ENCODE assay signal across 9 cellular contexts in genomic region chr12:89162704-89163261, GRCh38.
DNase-seq lines count a peak whose midpoint lies in the region; ATAC-seq lines count a peak whose summit lies in the region.
"Had no signal": no experiment of that assay in that cellular context is flagged by ENCODE, and none has a peak within 500 bp of the region (broad histone marks: within the 10 kb centered on the region; RNA-seq: fewer than 3 reads in every experiment).

No MANE protein-coding gene starts in this region.

- intact Hi-C loops in Right ventricle myocardium inferior (cut with DNase I): no loop called here

- H3K9me3 Mint-ChIP-seq in activated T-cell treated with anti-CD3 and anti-CD28 coated beads, Interleukin-2, amount 50 U/mL, for 4 hours: no peaks in the 10 kb centered on the region
- H3K9me3 Mint-ChIP-seq: nephron had no signal

- peak; percentile 100 for DNase-seq in GM04503 (ENCODE audit: low read depth)
- DNase-seq in MV-4-11 (lab: John Stamatoyannopoulos, UW): peak; percentile 100
- DNase-seq in activated T-cell treated with anti-CD3 and anti-CD28 coated beads, Interleukin-2, amount 50 U/mL, for 4 hours: peak; percentile 8
- peak; percentile 58 for DNase-seq in Right ventricle myocardium inferior (ENCODE audit: missing footprints)
- DNase-seq in smooth muscle cell of the brain vasculature (ENCODE audit: low read depth, low spot score): peak; percentile 63
- DNase-seq in iPS-NIHi11 (ENCODE audit: low spot score): no peak
- no peak for DNase-seq in NCI-H2029 treated with DMSO at 0.1 percent for 48 hours (lab: John Stamatoyannopoulos, UW)
- no peak for DNase-seq in NCI-H1436 treated with DMSO at 0.1 percent for 48 hours (lab: John Stamatoyannopoulos, UW)

- H3K36me3 Mint-ChIP-seq in activated T-cell treated with anti-CD3 and anti-CD28 coated beads, Interleukin-2, amount 50 U/mL, for 4 hours (ENCODE audit: insufficient read depth): no peaks in the 10 kb centered on the region

- no peaks in the 10 kb centered on the region for H3K27me3 Mint-ChIP-seq in activated T-cell treated with anti-CD3 and anti-CD28 coated beads, Interleukin-2, amount 50 U/mL, for 4 hours (ENCODE audit: low read depth)

- peaks cover 14% of the 10 kb centered on the region for H3K4me1 Mint-ChIP-seq in activated T-cell treated with anti-CD3 and anti-CD28 coated beads, Interleukin-2, amount 50 U/mL, for 4 hours (ENCODE audit: low read depth)
- H3K4me1 Mint-ChIP-seq: nephron had no signal

- ATAC-seq in activated T-cell treated with anti-CD3 and anti-CD28 coated beads, Interleukin-2, amount 50 U/mL, for 4 hours: peak; percentile 93 to 94
- peak; percentile 77 for ATAC-seq in Right ventricle myocardium inferior

- no peak overlapping the region for H3K4me3 Mint-ChIP-seq in activated T-cell treated with anti-CD3 and anti-CD28 coated beads, Interleukin-2, amount 50 U/mL, for 4 hours
- H3K4me3 Mint-ChIP-seq: nephron had no signal

Comparison
In these comparisons a context has a peak if more than half of its experiments do, and no peak if none do; other contexts are left out.
1. DNase-seq: peak in GM04503 (single experiment), MV-4-11 (single experiment), activated T-cell treated with anti-CD3 and anti-CD28 coated beads, Interleukin-2, amount 50 U/mL, for 4 hours (single experiment), Right ventricle myocardium inferior (single experiment) and smooth muscle cell of the brain vasculature (single experiment); none in iPS-NIHi11 (single experiment), NCI-H2029 treated with DMSO at 0.1 percent for 48 hours (single experiment) and NCI-H1436 treated with DMSO at 0.1 percent for 48 hours (single experiment).